ENCODE assay signal across 10 cellular contexts in genomic region chr3:23653647-23654525, GRCh38.
DNase-seq lines count a peak whose midpoint lies in the region; ATAC-seq and TF ChIP-seq lines count a peak whose summit lies in the region.
"Had no signal": no experiment of that assay in that cellular context is flagged by ENCODE, and none has a peak within 500 bp of the region (broad histone marks: within the 10 kb centered on the region; RNA-seq: fewer than 3 reads in every experiment).

No MANE protein-coding gene starts in this region.

- no peaks in the 10 kb centered on the region for H4K20me1 ChIP-seq in Loucy (ENCODE audit: insufficient read depth, low read length, poor library complexity, severe bottlenecking)

- no peak overlapping the region for H3K27ac Mint-ChIP-seq in endothelial cell (ENCODE audit: unreplicated experiment)

- no peaks in the 10 kb centered on the region for H3K79me2 ChIP-seq in Loucy (ENCODE audit: insufficient read depth, low read length)

- TF ChIP-seq CTCF in GM10248 (IDR thresholded peaks at IDR 0.05; ENCODE audit: control extremely low read depth, extremely low read depth, low read depth, missing control alignments) (no peak), Loucy (conservative IDR thresholded peaks at IDR 0.05; ENCODE audit: low read length) (no peak), endothelial cell (IDR thresholded peaks at IDR 0.05; ENCODE audit: unreplicated experiment) (no peak)

- H3K4me3 ChIP-seq in Loucy (ENCODE audit: low read length, poor library complexity, severe bottlenecking): peak overlapping the region; percentile 19
- H3K4me3 ChIP-seq: skin epidermis, testis had no signal

- POLR2A ChIA-PET in GM10248 (lab: Yijun Ruan, JAX): interaction anchor here (0.6 kb wide), 1 partner anchor 21 kb away, joined by 3 read pairs; no protein-coding TSS in a partner anchor

- H3K27me3 Mint-ChIP-seq in endothelial cell (ENCODE audit: unreplicated experiment): no peaks in the 10 kb centered on the region

- H3K9ac ChIP-seq in Loucy (ENCODE audit: low read depth, low read length, poor library complexity, severe bottlenecking): peak overlapping the region; percentile 2

- no peaks in the 10 kb centered on the region for H3K36me3 ChIP-seq in Loucy (ENCODE audit: insufficient read depth, low read length)

- H3K4me2 ChIP-seq in Loucy (ENCODE audit: low read depth, low read length, poor library complexity, severe bottlenecking): peak overlapping the region; percentile 34

- no peaks in the 10 kb centered on the region for H3K9me3 Mint-ChIP-seq in endothelial cell (ENCODE audit: unreplicated experiment)

- no peaks in the 10 kb centered on the region for H3K9me2 ChIP-seq in Loucy (replicated peaks; ENCODE audit: low read depth, low read length)

- ATAC-seq in GM19328 (IDR thresholded peaks at IDR 0.05; ENCODE audit: unreplicated experiment) (peak; percentile 93), HG02884 (IDR thresholded peaks at IDR 0.05; ENCODE audit: unreplicated experiment) (peak; percentile 90), left lobe of liver (no peak)

- CTCF ChIA-PET in GM10248 (lab: Yijun Ruan, JAX): interaction anchor here (1.0 to 1.2 kb wide), 2 partner anchors 9 to 12 kb away, joined by 3 to 4 read pairs; no protein-coding TSS in a partner anchor

- no peak overlapping the region for H3K4me3 Mint-ChIP-seq in endothelial cell (ENCODE audit: unreplicated experiment)

- H2AFZ ChIP-seq in Loucy (ENCODE audit: low read length): peak overlapping the region; percentile 85

- peaks cover 33% of the 10 kb centered on the region for H3K4me1 ChIP-seq in Loucy (ENCODE audit: insufficient read depth, low read length, poor library complexity, severe bottlenecking)
- H3K4me1 ChIP-seq: testis had no signal

- no peaks in the 10 kb centered on the region for H3F3A ChIP-seq in Loucy (ENCODE audit: low read depth)

- H3K4me1 Mint-ChIP-seq in endothelial cell (ENCODE audit: unreplicated experiment): peaks cover 17% of the 10 kb centered on the region

- H3K36me3 Mint-ChIP-seq in endothelial cell (ENCODE audit: low read depth, unreplicated experiment): no peaks in the 10 kb centered on the region

- DNase-seq in GM10248 (ENCODE audit: extremely low spot score) (peak; percentile 69), NCI-H2107 (lab: John Stamatoyannopoulos, UW) (no peak), endothelial cell (ENCODE audit: low spot score) (no peak), NCI-H226 (no peak), left lobe of liver (ENCODE audit: low spot score) (no peak)
- DNase-seq: testis had no signal

- no peaks in the 10 kb centered on the region for H3K9me3 ChIP-seq in Loucy (ENCODE audit: insufficient read depth, low read depth, low read length)
- H3K9me3 ChIP-seq: testis had no signal

- H3K27me3 ChIP-seq in Loucy (ENCODE audit: insufficient read depth, low read length, poor library complexity, severe bottlenecking): no peaks in the 10 kb centered on the region
- H3K27me3 ChIP-seq: testis had no signal
